ENCODE assay signal across 9 cellular contexts in the genomic region with DNA sequence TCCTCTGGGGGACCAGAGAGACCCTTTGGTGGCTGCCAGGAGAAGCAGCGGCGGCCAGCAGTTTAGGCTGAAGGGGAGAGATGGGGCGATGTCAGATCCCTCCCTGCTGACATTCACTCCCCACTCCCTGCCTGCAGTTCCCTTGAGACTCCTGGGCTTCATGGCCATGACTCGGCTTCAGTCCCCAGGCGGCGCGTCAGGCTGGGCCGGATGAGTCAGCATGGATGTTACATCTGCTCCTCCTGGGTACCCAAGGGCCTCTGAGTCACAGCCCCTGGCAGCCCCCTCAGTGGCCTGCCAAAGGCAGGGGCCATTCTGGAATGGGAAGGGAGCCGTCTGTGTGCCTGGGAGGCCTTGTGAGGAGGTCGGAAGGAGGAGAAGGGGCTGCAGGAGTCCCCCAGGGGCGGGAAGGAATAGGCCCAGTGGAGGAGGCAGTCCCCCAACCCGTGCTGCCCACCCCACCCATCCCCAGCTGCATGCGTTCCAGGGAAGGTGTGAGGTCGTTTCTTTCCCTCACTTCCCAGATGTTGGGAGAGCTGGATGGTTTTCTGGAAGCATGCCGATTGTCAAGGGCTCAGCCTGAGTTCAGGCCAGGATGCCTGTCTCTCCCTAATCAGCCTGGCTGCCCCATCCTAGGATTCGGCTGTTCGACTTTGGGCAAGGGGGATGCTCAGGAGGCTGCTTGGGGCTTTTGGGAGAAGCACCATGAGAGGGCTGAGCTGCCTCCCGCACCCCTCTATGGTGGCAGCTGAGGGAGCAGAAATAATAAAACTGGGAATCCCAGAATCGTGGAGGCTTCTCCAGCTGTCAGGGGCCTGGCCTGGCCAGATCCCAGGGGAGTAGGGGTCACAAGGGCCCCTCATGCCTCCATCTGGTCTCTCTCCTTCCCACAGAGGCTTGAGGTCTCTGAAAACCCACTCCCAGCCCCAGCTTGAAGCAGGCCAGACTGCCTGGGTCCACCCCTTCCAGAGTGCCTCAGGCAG. TPM values are rescaled to one million over a fixed set of nuclear protein-coding genes. Genes with fewer than 3 reads are reported as not detected.
DNase-seq lines count a peak whose midpoint lies in the region; TF ChIP-seq lines count a peak whose summit lies in the region.
"Had no signal": no experiment of that assay in that cellular context is flagged by ENCODE, and none has a peak within 500 bp of the region (broad histone marks: within the 10 kb centered on the region; RNA-seq: fewer than 3 reads in every experiment).

No MANE protein-coding gene starts in this region.

- no peak for TF ChIP-seq CTCF in OCI-LY3 (IDR thresholded peaks at IDR 0.05; ENCODE audit: low read depth, low read length)

- H3K27ac ChIP-seq in OCI-LY3 (ENCODE audit: low read length), result no peak overlapping the region
- H3K27ac ChIP-seq: right lobe of liver had no signal

- no peak overlapping the region for H3K4me3 Mint-ChIP-seq in activated CD4-positive, alpha-beta memory T cell treated with anti-CD3 and anti-CD28 coated beads for 36 hours
- no peak overlapping the region for H3K4me3 Mint-ChIP-seq in activated CD4-positive, alpha-beta memory T cell treated with anti-CD3 and anti-CD28 coated beads, Interleukin-2, amount 10 ng/mL, durations not matched to agents 7 days and 5 days
- H3K4me3 Mint-ChIP-seq in activated T-cell treated with anti-CD3 and anti-CD28 coated beads, Interleukin-2, amount 50 U/mL, for 24 hours, result no peak overlapping the region

- peaks cover 64% of the 10 kb centered on the region for H3K27me3 ChIP-seq in OCI-LY3 (ENCODE audit: low read depth, low read length)
- H3K27me3 ChIP-seq: right lobe of liver had no signal

- H3K9me3 Mint-ChIP-seq in activated CD4-positive, alpha-beta memory T cell treated with anti-CD3 and anti-CD28 coated beads for 36 hours, result no peaks in the 10 kb centered on the region
- no peaks in the 10 kb centered on the region for H3K9me3 Mint-ChIP-seq in activated CD4-positive, alpha-beta memory T cell treated with anti-CD3 and anti-CD28 coated beads, Interleukin-2, amount 10 ng/mL, durations not matched to agents 7 days and 5 days
- H3K9me3 Mint-ChIP-seq in activated T-cell treated with anti-CD3 and anti-CD28 coated beads, Interleukin-2, amount 50 U/mL, for 24 hours, result no peaks in the 10 kb centered on the region

- peak overlapping the region; percentile 10; the same call in 1 of the 2 replicates for H3K4me3 ChIP-seq in OCI-LY3 (ENCODE audit: low read length)
- H3K4me3 ChIP-seq: right lobe of liver had no signal

- peaks cover 31% of the 10 kb centered on the region for H3K4me1 ChIP-seq in OCI-LY3 (ENCODE audit: low read length)
- H3K4me1 ChIP-seq: right lobe of liver had no signal

- H2AFZ ChIP-seq in OCI-LY3 (ENCODE audit: low read depth, low read length), result no peak overlapping the region

- peak; percentile 19 for DNase-seq in activated CD4-positive, alpha-beta memory T cell treated with anti-CD3 and anti-CD28 coated beads for 36 hours
- no peak for DNase-seq in activated CD4-positive, alpha-beta memory T cell treated with anti-CD3 and anti-CD28 coated beads, Interleukin-2, amount 10 ng/mL, durations not matched to agents 7 days and 5 days
- DNase-seq in fibroblast of peridontal ligament (ENCODE audit: extremely low read depth) (peak; percentile 56), smooth muscle cell of the brain vasculature (ENCODE audit: low read depth, low spot score) (peak; percentile 32), DMS153 (lab: John Stamatoyannopoulos, UW) (no peak), NCI-H2029 treated with DMSO at 0.1 percent for 48 hours (lab: John Stamatoyannopoulos, UW) (no peak)
- no peak for DNase-seq in activated T-cell treated with anti-CD3 and anti-CD28 coated beads, Interleukin-2, amount 50 U/mL, for 24 hours
- DNase-seq: right lobe of liver had no signal

- peak overlapping the region; percentile 12; the same call in 1 of the 2 replicates for H3K9ac ChIP-seq in OCI-LY3 (ENCODE audit: low read length)

- no peaks in the 10 kb centered on the region for H3K79me2 ChIP-seq in OCI-LY3 (ENCODE audit: low read length)

- no peaks in the 10 kb centered on the region for H3K36me3 ChIP-seq in OCI-LY3 (replicated peaks; ENCODE audit: low read depth, low read length)
- H3K36me3 ChIP-seq: right lobe of liver had no signal

- H3K4me1 Mint-ChIP-seq in activated CD4-positive, alpha-beta memory T cell treated with anti-CD3 and anti-CD28 coated beads for 36 hours (ENCODE audit: low read depth), result no peaks in the 10 kb centered on the region
- no peaks in the 10 kb centered on the region for H3K4me1 Mint-ChIP-seq in activated CD4-positive, alpha-beta memory T cell treated with anti-CD3 and anti-CD28 coated beads, Interleukin-2, amount 10 ng/mL, durations not matched to agents 7 days and 5 days
- H3K4me1 Mint-ChIP-seq in activated T-cell treated with anti-CD3 and anti-CD28 coated beads, Interleukin-2, amount 50 U/mL, for 24 hours (ENCODE audit: low read depth), result no peaks in the 10 kb centered on the region

- intact Hi-C loops in activated CD4-positive, alpha-beta memory T cell treated with anti-CD3 and anti-CD28 coated beads for 36 hours (cut with micrococcal nuclease), result no loop called here

- H3K27me3 Mint-ChIP-seq in activated CD4-positive, alpha-beta memory T cell treated with anti-CD3 and anti-CD28 coated beads for 36 hours, result peaks cover 9% of the 10 kb centered on the region
- H3K27me3 Mint-ChIP-seq in activated CD4-positive, alpha-beta memory T cell treated with anti-CD3 and anti-CD28 coated beads, Interleukin-2, amount 10 ng/mL, durations not matched to agents 7 days and 5 days, result peaks cover 16% of the 10 kb centered on the region
- peaks cover 28% of the 10 kb centered on the region for H3K27me3 Mint-ChIP-seq in activated T-cell treated with anti-CD3 and anti-CD28 coated beads, Interleukin-2, amount 50 U/mL, for 24 hours

- peaks cover 25% of the 10 kb centered on the region for H4K20me1 ChIP-seq in OCI-LY3 (ENCODE audit: insufficient read depth, low read length)

- H3K27ac Mint-ChIP-seq in activated CD4-positive, alpha-beta memory T cell treated with anti-CD3 and anti-CD28 coated beads for 36 hours, result no peak overlapping the region
- H3K27ac Mint-ChIP-seq in activated CD4-positive, alpha-beta memory T cell treated with anti-CD3 and anti-CD28 coated beads, Interleukin-2, amount 10 ng/mL, durations not matched to agents 7 days and 5 days, result no peak overlapping the region
- H3K27ac Mint-ChIP-seq in activated T-cell treated with anti-CD3 and anti-CD28 coated beads, Interleukin-2, amount 50 U/mL, for 24 hours, result no peak overlapping the region

- H3K36me3 Mint-ChIP-seq in activated CD4-positive, alpha-beta memory T cell treated with anti-CD3 and anti-CD28 coated beads for 36 hours, result no peaks in the 10 kb centered on the region
- no peaks in the 10 kb centered on the region for H3K36me3 Mint-ChIP-seq in activated CD4-positive, alpha-beta memory T cell treated with anti-CD3 and anti-CD28 coated beads, Interleukin-2, amount 10 ng/mL, durations not matched to agents 7 days and 5 days (ENCODE audit: low read depth)
- no peaks in the 10 kb centered on the region for H3K36me3 Mint-ChIP-seq in activated T-cell treated with anti-CD3 and anti-CD28 coated beads, Interleukin-2, amount 50 U/mL, for 24 hours (ENCODE audit: low read depth)

- CTCF ChIA-PET in activated CD4-positive, alpha-beta memory T cell treated with anti-CD3 and anti-CD28 coated beads for 36 hours (lab: Charles Lee), result no interaction called here
- CTCF ChIA-PET in activated CD4-positive, alpha-beta memory T cell treated with anti-CD3 and anti-CD28 coated beads, Interleukin-2, amount 10 ng/mL, durations not matched to agents 7 days and 5 days (lab: Charles Lee), result no interaction called here

- POLR2A ChIA-PET in activated CD4-positive, alpha-beta memory T cell treated with anti-CD3 and anti-CD28 coated beads for 36 hours (lab: Charles Lee), result no interaction called here
- POLR2A ChIA-PET in activated CD4-positive, alpha-beta memory T cell treated with anti-CD3 and anti-CD28 coated beads, Interleukin-2, amount 10 ng/mL, durations not matched to agents 7 days and 5 days (lab: Charles Lee), result no interaction called here

- no peaks in the 10 kb centered on the region for H3K9me3 ChIP-seq in OCI-LY3 (ENCODE audit: insufficient read depth, low read length)
- H3K9me3 ChIP-seq: right lobe of liver had no signal

- peak overlapping the region; percentile 67 for H3K4me2 ChIP-seq in OCI-LY3 (ENCODE audit: low read length)

RNA-seq across cellular contexts. Expression of a gene that starts 9.7 kb away (rescaled TPM):
- total RNA-seq in activated CD4-positive, alpha-beta memory T cell treated with anti-CD3 and anti-CD28 coated beads for 36 hours, result under 1 TPM in 1 of 2 experiments, not detected in 1; 0.17 TPM
- total RNA-seq in activated CD4-positive, alpha-beta memory T cell treated with anti-CD3 and anti-CD28 coated beads, Interleukin-2, amount 10 ng/mL, durations not matched to agents 7 days and 5 days, result under 1 TPM; 0.45 to 0.55 TPM

Comparison
In these comparisons a context has a peak if more than half of its experiments do, and no peak if none do; other contexts are left out.
1. DNase-seq: peak in activated CD4-positive, alpha-beta memory T cell treated with anti-CD3 and anti-CD28 coated beads for 36 hours (single experiment), fibroblast of peridontal ligament (single experiment) and smooth muscle cell of the brain vasculature (single experiment); none in activated CD4-positive, alpha-beta memory T cell treated with anti-CD3 and anti-CD28 coated beads, Interleukin-2, amount 10 ng/mL, durations not matched to agents 7 days and 5 days (single experiment), activated T-cell treated with anti-CD3 and anti-CD28 coated beads, Interleukin-2, amount 50 U/mL, for 24 hours (single experiment), DMS153 (single experiment) and NCI-H2029 treated with DMSO at 0.1 percent for 48 hours (single experiment).